ENCODE assay signal across 11 cellular contexts in the genomic region with DNA sequence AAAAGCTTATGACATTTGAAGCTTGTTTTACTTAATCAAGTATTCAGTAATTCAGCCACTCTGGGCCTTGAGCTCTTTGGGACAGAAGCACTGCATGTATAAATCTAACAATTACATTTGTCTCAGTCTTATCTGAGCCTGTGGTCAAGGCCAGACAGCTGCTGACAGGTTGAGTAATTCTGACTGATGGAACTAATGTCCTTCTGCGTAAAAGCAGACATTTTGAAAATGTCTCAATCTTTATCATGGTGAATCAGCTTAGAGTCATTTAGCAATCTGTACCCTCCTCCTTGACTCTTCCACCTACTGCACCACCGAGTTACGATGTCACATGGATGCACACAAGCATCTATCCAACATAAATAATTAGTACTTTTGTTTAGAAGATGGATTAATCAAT.
DNase-seq lines count a peak whose midpoint lies in the region; ATAC-seq, FAIRE-seq and TF ChIP-seq lines count a peak whose summit lies in the region.
"Had no signal": no experiment of that assay in that cellular context is flagged by ENCODE, and none has a peak within 500 bp of the region (broad histone marks: within the 10 kb centered on the region; RNA-seq: fewer than 3 reads in every experiment).

No MANE protein-coding gene starts in this region.

- TF ChIP-seq POLR2A in HepG2 (IDR thresholded peaks at IDR 0.05; ENCODE audit: insufficient read depth in 1 of 2, low read depth in 2 of 2, low read length in 2 of 2), result no peak
- TF ChIP-seq POLR2A in right lobe of liver (IDR thresholded peaks at IDR 0.05), result no peak

- POLR2A ChIA-PET in HepG2 (lab: Yijun Ruan, JAX), result no interaction called here

- H3K79me2 ChIP-seq in HepG2 (ENCODE audit: insufficient read depth, low read length), result no peaks in the 10 kb centered on the region

- H3K27ac ChIP-seq in HepG2 (ENCODE audit: extremely low read length, insufficient read depth, low read length) (no peak overlapping the region), right lobe of liver (no peak overlapping the region), foreskin keratinocyte (no peak overlapping the region)
- H3K27ac ChIP-seq: SJSA1 had no signal

- H3K27me3 ChIP-seq in HepG2 (ENCODE audit: control insufficient read depth in 1 of 2, insufficient read depth in 2 of 2, low read length in 2 of 2) (no peaks in the 10 kb centered on the region), right lobe of liver (no peaks in the 10 kb centered on the region), foreskin keratinocyte (no peaks in the 10 kb centered on the region)
- H3K27me3 ChIP-seq: SJSA1 had no signal

- intact Hi-C loops in HepG2 (cut with micrococcal nuclease; ENCODE audit: unreplicated experiment) (no loop called here), right lobe of liver (cut with DNase I) (no loop called here)

- 0 out of 4 replicates have a peak, but pooled peaks of 1 of the 2 experiments have one; percentile 30 for TF ChIP-seq EP300 in HepG2 (IDR thresholded peaks at IDR 0.05; ENCODE audit: low read depth in 2 of 2, low read length in 2 of 2)
- TF ChIP-seq EP300 in HepG2 (CRISPR knock-in tag; IDR thresholded peaks at IDR 0.05; ENCODE audit: borderline replicate concordance), result no peak

- peak; percentile 66 for DNase-seq in HepG2 (ENCODE audit: low spot score)
- DNase-seq in right lobe of liver, result no peak
- DNase-seq in SKM-1 treated with dmso at 0.1 percent for 144 hours (lab: John Stamatoyannopoulos, UW; ENCODE audit: unreplicated experiment), result peak; percentile 77
- peak; percentile 61 to 78 for DNase-seq in foreskin keratinocyte
- DNase-seq in activated CD4-positive, alpha-beta T cell treated with anti-CD3 and anti-CD28 coated beads for 1 hour, result no peak
- no peak for DNase-seq in DMS 273 (lab: John Stamatoyannopoulos, UW; ENCODE audit: unreplicated experiment)
- DNase-seq: MM.1S; stimulated activated naive CD4-positive, alpha-beta T cell treated with Interleukin-2 at 50 U/mL for 16 hours had no signal

- H4K20me1 ChIP-seq in HepG2 (ENCODE audit: insufficient read depth, low read length), result no peaks in the 10 kb centered on the region

- H3K36me3 ChIP-seq in HepG2 (replicated peaks in 1 of 2; ENCODE audit: control insufficient read depth in 1 of 2, insufficient read depth in 2 of 2, low read length in 2 of 2) (no peaks in the 10 kb centered on the region), right lobe of liver (no peaks in the 10 kb centered on the region)
- H3K36me3 ChIP-seq: SJSA1 had no signal

- BruUV-seq in HepG2 (replicated peaks; lab: Mats Ljungman, UMichigan), result no TSS peak

- H3K9me3 ChIP-seq in HepG2 (ENCODE audit: low read length) (no peaks in the 10 kb centered on the region), right lobe of liver (no peaks in the 10 kb centered on the region)
- H3K9me3 ChIP-seq: SJSA1 had no signal

- TF ChIP-seq CTCF in HepG2 (CRISPR knock-in tag; IDR thresholded peaks at IDR 0.05) (no peak), right lobe of liver (IDR thresholded peaks at IDR 0.05) (no peak), foreskin keratinocyte (conservative IDR thresholded peaks at IDR 0.05) (no peak)

- ATAC-seq in HepG2 (peak; percentile 69), right lobe of liver (no peak), foreskin keratinocyte (peak; percentile 84), HG02981 (IDR thresholded peaks at IDR 0.05; ENCODE audit: unreplicated experiment) (no peak), GM21360 (IDR thresholded peaks at IDR 0.05; ENCODE audit: unreplicated experiment) (no peak)

- TF ChIP-seq RAD21 in HepG2 (CRISPR knock-in tag; IDR thresholded peaks at IDR 0.05), result no peak

- CTCF ChIA-PET in HepG2 (lab: Yijun Ruan, JAX; ENCODE audit: low intra/inter-chr PET ratio, low total read pairs), result no interaction called here

- 38% methylated on average over 3 of the region's 3 CpGs for WGBS in HepG2 (ENCODE audit: low lambda C conversion rate)
- WGBS in right lobe of liver (ENCODE audit: insufficient coverage, low coverage, low lambda C conversion rate, missing lambda C conversion rate), result 73% methylated on average over 3 of the region's 3 CpGs

- in situ Hi-C loops in HepG2 (cut with HindIII; ENCODE audit: extremely low pct_ligation_motif_present, low pct_unique_long_range_greater_than_20kb), result no loop called here

- H3K4me1 ChIP-seq in HepG2 (ENCODE audit: insufficient read depth, low read length) (peaks cover 17% of the 10 kb centered on the region), right lobe of liver (no peaks in the 10 kb centered on the region), foreskin keratinocyte (peaks cover 5% of the 10 kb centered on the region)

- H3K4me3 ChIP-seq in HepG2 (replicated peaks in 1 of 3; ENCODE audit: insufficient read depth in 1 of 3, low read depth in 2 of 3, low read length in 3 of 3), result no peak overlapping the region
- H3K4me3 ChIP-seq in right lobe of liver, result no peak overlapping the region
- H3K4me3 ChIP-seq: SJSA1 had no signal

- FAIRE-seq in HepG2 (lab: Jason Lieb, UNC), result no peak

- no peak overlapping the region for H3K9ac ChIP-seq in HepG2 (ENCODE audit: insufficient read depth, low read depth, low read length)

- no peak overlapping the region for H2AFZ ChIP-seq in HepG2 (ENCODE audit: low read length)

- no peak overlapping the region for H3K4me2 ChIP-seq in HepG2 (ENCODE audit: low read depth, low read length)

TF ChIP-seq in HepG2, 621 proteins besides CTCF, POLR2A, EP300 and RAD21 (continues in another document):
- TF ChIP-seq EED (CRISPR knock-in tag; IDR thresholded peaks at IDR 0.05) (no peak), EEA1 (CRISPR knock-in tag; IDR thresholded peaks at IDR 0.05; ENCODE audit: borderline replicate concordance) (no peak), PHF5A (CRISPR knock-in tag; IDR thresholded peaks at IDR 0.05; ENCODE audit: low read depth, unreplicated experiment) (no peak), ZNF331 (CRISPR knock-in tag; IDR thresholded peaks at IDR 0.05) (0 out of 2 replicates have a peak, but pooled peaks have one; percentile 17), MAZ (IDR thresholded peaks at IDR 0.05; ENCODE audit: borderline replicate concordance, low read depth, low read length) (no peak), MAZ (CRISPR knock-in tag; IDR thresholded peaks at IDR 0.05; ENCODE audit: low read depth) (no peak), HES4 (CRISPR knock-in tag; IDR thresholded peaks at IDR 0.05; ENCODE audit: borderline replicate concordance) (no peak), POGZ (CRISPR knock-in tag; IDR thresholded peaks at IDR 0.05) (peak; percentile 45; the same call in 1 of the 2 replicates), KLF6 (CRISPR knock-in tag; IDR thresholded peaks at IDR 0.05) (no peak), RXRA (CRISPR knock-in tag; IDR thresholded peaks at IDR 0.05) (no peak), ZMYM4 (CRISPR knock-in tag; IDR thresholded peaks at IDR 0.05) (peak; percentile 45)
- TF ChIP-seq, protein P1, sequence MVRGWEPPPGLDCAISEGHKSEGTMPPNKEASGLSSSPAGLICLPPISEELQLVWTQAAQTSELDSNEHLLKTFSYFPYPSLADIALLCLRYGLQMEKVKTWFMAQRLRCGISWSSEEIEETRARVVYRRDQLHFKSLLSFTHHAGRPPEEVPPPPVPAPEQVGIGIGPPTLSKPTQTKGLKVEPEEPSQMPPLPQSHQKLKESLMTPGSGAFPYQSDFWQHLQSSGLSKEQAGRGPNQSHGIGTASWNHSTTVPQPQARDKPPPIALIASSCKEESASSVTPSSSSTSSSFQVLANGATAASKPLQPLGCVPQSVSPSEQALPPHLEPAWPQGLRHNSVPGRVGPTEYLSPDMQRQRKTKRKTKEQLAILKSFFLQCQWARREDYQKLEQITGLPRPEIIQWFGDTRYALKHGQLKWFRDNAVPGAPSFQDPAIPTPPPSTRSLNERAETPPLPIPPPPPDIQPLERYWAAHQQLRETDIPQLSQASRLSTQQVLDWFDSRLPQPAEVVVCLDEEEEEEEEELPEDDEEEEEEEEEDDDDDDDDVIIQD (CRISPR knock-in tag; IDR thresholded peaks at IDR 0.05; ENCODE audit: low read depth), result peak; percentile 28; the same call in 1 of the 2 replicates
- TF ChIP-seq, protein P2, sequence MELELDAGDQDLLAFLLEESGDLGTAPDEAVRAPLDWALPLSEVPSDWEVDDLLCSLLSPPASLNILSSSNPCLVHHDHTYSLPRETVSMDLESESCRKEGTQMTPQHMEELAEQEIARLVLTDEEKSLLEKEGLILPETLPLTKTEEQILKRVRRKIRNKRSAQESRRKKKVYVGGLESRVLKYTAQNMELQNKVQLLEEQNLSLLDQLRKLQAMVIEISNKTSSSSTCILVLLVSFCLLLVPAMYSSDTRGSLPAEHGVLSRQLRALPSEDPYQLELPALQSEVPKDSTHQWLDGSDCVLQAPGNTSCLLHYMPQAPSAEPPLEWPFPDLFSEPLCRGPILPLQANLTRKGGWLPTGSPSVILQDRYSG (CRISPR knock-in tag; IDR thresholded peaks at IDR 0.05), result no peak
- TF ChIP-seq, protein P3, sequence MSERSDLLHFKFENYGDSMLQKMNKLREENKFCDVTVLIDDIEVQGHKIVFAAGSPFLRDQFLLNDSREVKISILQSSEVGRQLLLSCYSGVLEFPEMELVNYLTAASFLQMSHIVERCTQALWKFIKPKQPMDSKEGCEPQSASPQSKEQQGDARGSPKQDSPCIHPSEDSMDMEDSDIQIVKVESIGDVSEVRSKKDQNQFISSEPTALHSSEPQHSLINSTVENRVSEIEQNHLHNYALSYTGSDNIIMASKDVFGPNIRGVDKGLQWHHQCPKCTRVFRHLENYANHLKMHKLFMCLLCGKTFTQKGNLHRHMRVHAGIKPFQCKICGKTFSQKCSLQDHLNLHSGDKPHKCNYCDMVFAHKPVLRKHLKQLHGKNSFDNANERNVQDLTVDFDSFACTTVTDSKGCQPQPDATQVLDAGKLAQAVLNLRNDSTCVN (CRISPR knock-in tag; IDR thresholded peaks at IDR 0.05; ENCODE audit: borderline replicate concordance), result no peak

Comparison
In these comparisons a context has a peak if more than half of its experiments do, and no peak if none do; other contexts are left out.
1. ATAC-seq: peak in HepG2 (single experiment) and foreskin keratinocyte (single experiment); none in right lobe of liver (0 of 4), HG02981 (single experiment) and GM21360 (single experiment).
2. DNase-seq: peak in HepG2 (single experiment), SKM-1 treated with dmso at 0.1 percent for 144 hours (single experiment) and foreskin keratinocyte (2 of 2); none in right lobe of liver (0 of 3), activated CD4-positive, alpha-beta T cell treated with anti-CD3 and anti-CD28 coated beads for 1 hour (single experiment) and DMS 273 (single experiment).